Comparison of ENCODE assay signal across 8 cellular contexts in the genomic region with DNA sequence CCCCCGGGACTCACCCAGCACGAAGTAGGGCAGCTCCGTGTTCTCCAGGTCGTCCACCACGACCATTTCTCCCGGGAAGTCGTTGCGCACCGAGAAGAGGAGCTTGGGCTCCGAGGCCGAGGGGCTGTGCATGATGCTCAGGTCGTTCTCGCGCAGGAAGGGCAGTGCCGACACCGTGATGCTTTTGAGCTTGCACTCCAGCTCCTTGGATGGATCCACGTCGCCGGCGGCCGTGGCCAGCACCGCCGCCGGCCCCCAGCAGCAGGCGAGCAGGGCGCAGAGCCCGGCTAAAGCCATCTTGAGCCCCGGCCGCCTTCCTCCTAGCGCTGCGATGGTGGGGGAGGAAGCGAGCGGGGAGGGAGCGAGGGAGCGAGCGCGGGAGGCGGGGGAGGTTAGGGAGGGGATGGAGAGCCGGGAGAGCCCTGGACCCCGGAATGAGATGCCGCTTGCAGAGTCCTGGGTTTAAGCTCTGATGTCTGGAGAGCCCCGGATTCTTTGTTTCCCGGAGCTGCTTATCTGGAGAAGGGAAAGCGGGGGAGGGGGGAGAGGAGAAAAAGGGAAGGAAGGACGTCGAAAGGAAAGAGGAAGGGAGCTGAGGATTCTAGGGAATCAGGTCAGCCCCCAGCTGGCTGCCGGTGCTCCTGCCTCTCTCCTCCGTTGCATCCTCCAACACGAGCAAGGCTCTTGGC. TPM values are rescaled to one million over a fixed set of nuclear protein-coding genes. Genes with fewer than 3 reads are reported as not detected.
DNase-seq lines count a peak whose midpoint lies in the region; ATAC-seq and TF ChIP-seq lines count a peak whose summit lies in the region.

Gene ASTN1, minus strand, starts transcription at position 333 of the 689 bp plus-strand sequence. Its CDS starts 36 bp downstream, at position 297.

- intact Hi-C loops in Panc1 (cut with micrococcal nuclease; ENCODE audit: unreplicated experiment) (no loop called here), head of caudate nucleus (cut with DNase I) (no loop called here), ovary (cut with DNase I) (no loop called here)

- in situ Hi-C loops in Panc1 (cut with HindIII; ENCODE audit: low pct_unique_long_range_greater_than_20kb, low sequenced_read_pairs), result no loop called here

- H3K9me3 ChIP-seq in Panc1 (ENCODE audit: control insufficient read depth, insufficient read depth, low read depth, low read length) (no peaks in the 10 kb centered on the region), ovary (no peaks in the 10 kb centered on the region), SJCRH30 (replicated peaks) (no peaks in the 10 kb centered on the region)

- POLR2A ChIA-PET in BJ (lab: Charles Lee) (no interaction called here), Panc1 (lab: Charles Lee) (no interaction called here), T-cell (lab: Charles Lee) (no interaction called here)

- peaks cover 17% of the 10 kb centered on the region for H3K27me3 ChIP-seq in BJ (ENCODE audit: control insufficient read depth, insufficient read depth, low read length)
- peaks cover 32% of the 10 kb centered on the region for H3K27me3 ChIP-seq in Panc1 (ENCODE audit: control insufficient read depth, insufficient read depth, low read length)
- no peaks in the 10 kb centered on the region for H3K27me3 ChIP-seq in ovary
- no peaks in the 10 kb centered on the region for H3K27me3 ChIP-seq in SJCRH30

- no peak for TF ChIP-seq POLR2A in ovary (IDR thresholded peaks at IDR 0.05)

- CTCF ChIA-PET in BJ (lab: Yijun Ruan, JAX), result interaction anchor here (0.8 to 1.1 kb wide), 2 partner anchors 14 to 17 kb away, joined by 3 to 4 read pairs; no protein-coding TSS in a partner anchor
- CTCF ChIA-PET in Panc1 (lab: Charles Lee), result no interaction called here
- CTCF ChIA-PET in T-cell (lab: Charles Lee), result no interaction called here

- H3K4me1 Mint-ChIP-seq in T-cell, result peaks cover 3 to 6% (median 3%) of the 10 kb centered on the region in 3 donors

- no peak for DNase-seq in BJ (ENCODE audit: low read depth)
- DNase-seq in Panc1 (ENCODE audit: low read depth, low spot score), result no peak
- peak in 41 of 42 donors; percentile 22 to 80 (median 59) for DNase-seq in head of caudate nucleus
- peak in 2 of 5 donors; percentile 20 to 37 for DNase-seq in ovary
- DNase-seq in T-cell, result no peak
- no peak for DNase-seq in SJCRH30
- DNase-seq in NAMALWA (ENCODE audit: low spot score), result no peak

- BruUV-seq in Panc1 (replicated peaks; lab: Mats Ljungman, UMichigan), result no TSS peak

- ATAC-seq in Panc1 (no peak; the same call in 1 of the 2 replicates), T-cell (replicated peaks in 1 of 4) (no peak), HG02938 (IDR thresholded peaks at IDR 0.05; ENCODE audit: unreplicated experiment) (no peak)

- 1% methylated on average over 45 to 49 of the region's 49 CpGs for WGBS in ovary, 3 donors

- peaks cover 0 to 13% (median 13%) of the 10 kb centered on the region in 3 donors for H3K9me3 Mint-ChIP-seq in T-cell

- H3K36me3 ChIP-seq in BJ (ENCODE audit: control insufficient read depth, insufficient read depth, low read length) (no peaks in the 10 kb centered on the region), Panc1 (ENCODE audit: control insufficient read depth, insufficient read depth, low read length) (no peaks in the 10 kb centered on the region), ovary (no peaks in the 10 kb centered on the region), SJCRH30 (no peaks in the 10 kb centered on the region)

- H3K36me3 Mint-ChIP-seq in T-cell, result no peaks in the 10 kb centered on the region

- H3K27ac Mint-ChIP-seq in T-cell, result no peak within 1 kb of the TSS

- peak within 1 kb of the TSS; percentile 31 for H3K4me3 ChIP-seq in BJ (ENCODE audit: low read depth, low read length)
- peak within 1 kb of the TSS; percentile 11 to 14; a peak in 1 of 4 replicates for H3K4me3 ChIP-seq in Panc1 (ENCODE audit: low read depth in 2 of 2, low read length in 2 of 2)
- peak within 1 kb of the TSS; percentile 24 for H3K4me3 ChIP-seq in ovary
- H3K4me3 ChIP-seq in SJCRH30, result no peak within 1 kb of the TSS

- H3K27ac ChIP-seq in Panc1 (ENCODE audit: low read length), result no peak within 1 kb of the TSS
- H3K27ac ChIP-seq in ovary, result no peak within 1 kb of the TSS
- no peak within 1 kb of the TSS for H3K27ac ChIP-seq in SJCRH30

- H3K4me3 Mint-ChIP-seq in T-cell, result no peak within 1 kb of the TSS

- TF ChIP-seq CTCF in BJ (IDR thresholded peaks at IDR 0.05; ENCODE audit: insufficient read depth, low read depth, low read length), result no peak
- no peak for TF ChIP-seq CTCF in Panc1 (IDR thresholded peaks at IDR 0.05)
- no peak for TF ChIP-seq CTCF in ovary (IDR thresholded peaks at IDR 0.05)

- H3K4me1 ChIP-seq in Panc1 (ENCODE audit: control insufficient read depth, insufficient read depth, low read length), result no peaks in the 10 kb centered on the region
- H3K4me1 ChIP-seq in ovary (ENCODE audit: insufficient read depth), result no peaks in the 10 kb centered on the region
- no peaks in the 10 kb centered on the region for H3K4me1 ChIP-seq in SJCRH30

- peaks cover 25 to 27% of the 10 kb centered on the region in 2 donors for H3K27me3 Mint-ChIP-seq in T-cell

- TF ChIP-seq EP300 in ovary (IDR thresholded peaks at IDR 0.05), result no peak

RNA-seq across cellular contexts. Expression of gene ASTN1, which starts in this region (rescaled TPM):
- polyA plus RNA-seq in BJ (2011; rRNA removed) (0.02 and 0.09 TPM in 2 replicates), ovary (1 to 10 TPM; 1.5 to 4.3 TPM)
- 0.05 and 0.09 TPM in 2 replicates for polyA minus RNA-seq in BJ (2011; rRNA and poly(A)+ RNA removed)
- total RNA-seq in Panc1 (2021; ENCODE audit: unreplicated experiment) (0.05 TPM), ovary (10 to 100 TPM in 1 of 7 donors, 1 to 10 TPM in 6; 1.1 to 14.8 (median 2.7) TPM), T-cell (under 1 TPM in 1 of 5 donors, not detected in 4; 0.06 TPM)
- polyA plus RNA-seq in Panc1 (2012; ENCODE audit: insufficient read length), result not detected
- total RNA-seq in SJCRH30 (2014; rRNA removed; shearing (Covaris generic)), result not detected in 2 replicates

Comparison
In these comparisons a context has a peak if more than half of its experiments do, and no peak if none do; other contexts are left out.
1. DNase-seq: peak in head of caudate nucleus (41 of 42); none in BJ (single experiment), Panc1 (single experiment), T-cell (0 of 34), SJCRH30 (0 of 2) and NAMALWA (single experiment).